In genomic region chr7:143396182-143396581, GRCh38 we compare ENCODE assay signal across 19 cellular contexts. TPM values are rescaled to one million over a fixed set of nuclear protein-coding genes. Genes with fewer than 3 reads are reported as not detected.
"Had no signal": no experiment of that assay in that cellular context is flagged by ENCODE, and none has a peak within 500 bp of the region (broad histone marks: within the 10 kb centered on the region; RNA-seq: fewer than 3 reads in every experiment).

No MANE protein-coding gene starts in this region.

- H2AFZ ChIP-seq: hepatocyte had no signal

- DNase-seq: activated naive CD4-positive, alpha-beta T cell treated with anti-CD3 and anti-CD28 coated beads, Interleukin-2, amount 10 ng/mL, durations not matched to agents 7 days and 5 days; mesendoderm; stimulated activated CD4-positive, alpha-beta T cell treated with anti-CD3 and anti-CD28 coated beads, Interleukin-12 subunit alpha, Interleukin-12 subunit beta, amount 100 ng/mL, for 4 hours had no signal

- H3K4me3 Mint-ChIP-seq: activated naive CD4-positive, alpha-beta T cell treated with anti-CD3 and anti-CD28 coated beads, Interleukin-2, amount 10 ng/mL, durations not matched to agents 7 days and 5 days; activated T-helper 17 cell treated with anti-CD3 and anti-CD28 coated beads, Interleukin-2, amount 50 U/mL, for 72 hours; stimulated activated effector memory CD8-positive, alpha-beta T cell treated with anti-CD3 and anti-CD28 coated beads, Interleukin-12 subunit alpha, Interleukin-12 subunit beta, amount 100 ng/mL, for 72 hours had no signal

- H3K27ac Mint-ChIP-seq: activated naive CD4-positive, alpha-beta T cell treated with anti-CD3 and anti-CD28 coated beads, Interleukin-2, amount 10 ng/mL, durations not matched to agents 7 days and 5 days; activated T-helper 17 cell treated with anti-CD3 and anti-CD28 coated beads, Interleukin-2, amount 50 U/mL, for 72 hours had no signal

- H3K4me2 ChIP-seq: hepatocyte had no signal

- FAIRE-seq: endometrium, keratinocyte had no signal

- H3K4me3 ChIP-seq: cardiac muscle cell, dorsolateral prefrontal cortex, hepatocyte, tibial artery had no signal

- H3K79me2 ChIP-seq: hepatocyte had no signal

- H3K36me3 ChIP-seq: cardiac muscle cell had no signal

- H3K27me3 ChIP-seq: cardiac muscle cell, dorsolateral prefrontal cortex, hepatocyte, tibial artery had no signal

- ATAC-seq: activated CD4-positive, CD25-positive, alpha-beta regulatory T cell treated with anti-CD3 and anti-CD28 coated beads, Interleukin-2, amount 50 U/mL, for 24 hours; activated T-helper 17 cell treated with anti-CD3 and anti-CD28 coated beads, Interleukin-2, amount 50 U/mL, for 72 hours; sciatic nerve; stimulated activated effector memory CD8-positive, alpha-beta T cell treated with anti-CD3 and anti-CD28 coated beads, Interleukin-12 subunit alpha, Interleukin-12 subunit beta, amount 100 ng/mL, for 72 hours had no signal

- H3K27ac ChIP-seq: cardiac muscle cell, hepatocyte, tibial artery had no signal

- H3K9me3 Mint-ChIP-seq: activated naive CD4-positive, alpha-beta T cell treated with anti-CD3 and anti-CD28 coated beads, Interleukin-2, amount 10 ng/mL, durations not matched to agents 7 days and 5 days; activated T-helper 17 cell treated with anti-CD3 and anti-CD28 coated beads, Interleukin-2, amount 50 U/mL, for 72 hours; stimulated activated effector memory CD8-positive, alpha-beta T cell treated with anti-CD3 and anti-CD28 coated beads, Interleukin-12 subunit alpha, Interleukin-12 subunit beta, amount 100 ng/mL, for 72 hours had no signal

- H3K9me3 ChIP-seq: tibial artery had no signal

- H3K27me3 Mint-ChIP-seq: activated T-helper 17 cell treated with anti-CD3 and anti-CD28 coated beads, Interleukin-2, amount 50 U/mL, for 72 hours had no signal

RNA-seq across cellular contexts. Expression of gene EPHA1, which starts 12.5 kb away (rescaled TPM):
- total RNA-seq: left ventricle myocardium superior had no signal
- polyA plus RNA-seq: neural cell had no signal

RNA-seq across cellular contexts. Expression of gene TAS2R60, which starts 47.1 kb away (rescaled TPM):
- total RNA-seq: activated CD8-positive, alpha-beta memory T cell treated with anti-CD3 and anti-CD28 coated beads for 36 hours; activated T-helper 17 cell treated with anti-CD3 and anti-CD28 coated beads, Interleukin-2, amount 50 U/mL, for 72 hours; cardiac muscle cell; hepatocyte; left ventricle myocardium superior; omental fat pad; pulmonary artery endothelial cell had no signal
- polyA plus RNA-seq: cardiac muscle cell, esophagus, hepatocyte, neural cell had no signal
